ENCODE assay signal across 14 cellular contexts in the genomic region with DNA sequence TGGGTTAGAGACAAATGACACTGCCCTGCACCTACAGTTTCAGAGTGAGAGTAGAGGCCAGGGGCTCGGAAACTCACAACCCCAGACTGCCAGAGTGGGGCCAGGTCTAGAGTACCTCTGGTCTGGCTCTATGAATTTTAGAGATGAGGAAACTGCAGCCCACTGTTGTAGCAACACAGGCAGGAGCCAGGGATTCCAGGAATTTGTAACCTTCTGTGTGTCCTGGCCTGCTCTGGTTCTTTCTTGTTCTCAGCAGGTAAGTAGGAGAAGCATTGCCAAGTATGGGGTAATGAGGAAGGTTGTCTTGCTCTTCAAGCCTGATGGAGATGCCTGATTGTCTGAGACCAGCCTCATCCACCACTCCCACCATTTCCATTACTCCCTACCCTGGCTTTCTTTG.
DNase-seq lines count a peak whose midpoint lies in the region; ATAC-seq and TF ChIP-seq lines count a peak whose summit lies in the region.
"Had no signal": no experiment of that assay in that cellular context is flagged by ENCODE, and none has a peak within 500 bp of the region (broad histone marks: within the 10 kb centered on the region; RNA-seq: fewer than 3 reads in every experiment).

No MANE protein-coding gene starts in this region.

- H3K9me2 ChIP-seq in Loucy (replicated peaks; ENCODE audit: low read depth, low read length) = no peaks in the 10 kb centered on the region

- H3K79me2 ChIP-seq in Loucy (ENCODE audit: insufficient read depth, low read length) = 0 out of 2 replicates have a peak, but pooled peaks cover under 1% of the 10 kb centered on the region

- H3K4me3 Mint-ChIP-seq in endodermal cell = no peak overlapping the region
- H3K4me3 Mint-ChIP-seq: CD8-positive, alpha-beta memory T cell had no signal

- TF ChIP-seq POLR2A in spleen (IDR thresholded peaks at IDR 0.05) (no peak), vagina (IDR thresholded peaks at IDR 0.05) (no peak)

- H2AFZ ChIP-seq in Loucy (ENCODE audit: low read length) = peak overlapping the region; percentile 56; the same call in 1 of the 2 replicates

- H3K4me2 ChIP-seq in Loucy (ENCODE audit: low read depth, low read length, poor library complexity, severe bottlenecking) = no peak overlapping the region
- H3K4me2 ChIP-seq: BLaER1 had no signal

- intact Hi-C loops in spleen (cut with DNase I; ENCODE audit: low total_unique reads) (no loop called here), vagina (cut with DNase I) (no loop called here)

- no peak overlapping the region for H3K27ac Mint-ChIP-seq in endodermal cell
- H3K27ac Mint-ChIP-seq: CD8-positive, alpha-beta memory T cell had no signal

- no peaks in the 10 kb centered on the region for H3K9me3 Mint-ChIP-seq in endodermal cell
- H3K9me3 Mint-ChIP-seq: CD8-positive, alpha-beta memory T cell had no signal

- H3K36me3 ChIP-seq in Loucy (ENCODE audit: insufficient read depth, low read length) (no peaks in the 10 kb centered on the region), endodermal cell (ENCODE audit: control insufficient read depth, insufficient read depth, low read length) (no peaks in the 10 kb centered on the region), spleen (no peaks in the 10 kb centered on the region), vagina (no peaks in the 10 kb centered on the region)
- H3K36me3 ChIP-seq: BLaER1 had no signal

- no peaks in the 10 kb centered on the region for H3K27me3 Mint-ChIP-seq in endodermal cell (ENCODE audit: insufficient read depth)

- no peak overlapping the region for H3K4me3 ChIP-seq in Loucy (ENCODE audit: low read length, poor library complexity, severe bottlenecking)
- H3K4me3 ChIP-seq in endodermal cell (ENCODE audit: low read length) = no peak overlapping the region
- no peak overlapping the region for H3K4me3 ChIP-seq in spleen
- no peak overlapping the region for H3K4me3 ChIP-seq in vagina
- H3K4me3 ChIP-seq: BLaER1, GM12878 had no signal

- H3K9me3 ChIP-seq in Loucy (ENCODE audit: insufficient read depth, low read depth, low read length) (no peaks in the 10 kb centered on the region), endodermal cell (ENCODE audit: control insufficient read depth, low read length) (no peaks in the 10 kb centered on the region), spleen (no peaks in the 10 kb centered on the region), vagina (no peaks in the 10 kb centered on the region)
- H3K9me3 ChIP-seq: BLaER1, Caco-2 had no signal

- no peaks in the 10 kb centered on the region for H4K20me1 ChIP-seq in Loucy (ENCODE audit: insufficient read depth, low read length, poor library complexity, severe bottlenecking)
- H4K20me1 ChIP-seq: BLaER1 had no signal

- H3K9ac ChIP-seq in Loucy (ENCODE audit: low read depth, low read length, poor library complexity, severe bottlenecking) = no peak overlapping the region
- no peak overlapping the region for H3K9ac ChIP-seq in endodermal cell (ENCODE audit: extremely low read depth, low read length, poor library complexity, severe bottlenecking)
- H3K9ac ChIP-seq: BLaER1 had no signal

- WGBS in endodermal cell (ENCODE audit: insufficient coverage in 1 of 2, insufficient read length in 1 of 2), 2 experiments = 83 to 90% methylated on average over 1 of the region's 1 CpG
- WGBS in spleen, 5 donors = 88 to 100% (median 91%) methylated on average over 1 of the region's 1 CpG

- no peaks in the 10 kb centered on the region for H3K27me3 ChIP-seq in Loucy (ENCODE audit: insufficient read depth, low read length, poor library complexity, severe bottlenecking)
- H3K27me3 ChIP-seq in endodermal cell (ENCODE audit: control insufficient read depth, insufficient read depth, low read length, poor library complexity, severe bottlenecking) = no peaks in the 10 kb centered on the region
- H3K27me3 ChIP-seq in spleen (replicated peaks in 1 of 7) = peaks cover 0 to 4% (median 0%) of the 10 kb centered on the region in 7 donors
- H3K27me3 ChIP-seq in vagina = no peaks in the 10 kb centered on the region
- H3K27me3 ChIP-seq: BLaER1 had no signal

- no peak for ATAC-seq in HG02763 (IDR thresholded peaks at IDR 0.05; ENCODE audit: unreplicated experiment)
- no peak for ATAC-seq in HG02885 (IDR thresholded peaks at IDR 0.05; ENCODE audit: poor library complexity, unreplicated experiment)
- ATAC-seq: GM12878 had no signal

- H3K27ac ChIP-seq in endodermal cell (ENCODE audit: low read depth, low read length) (no peak overlapping the region), spleen (no peak overlapping the region), vagina (no peak overlapping the region)
- H3K27ac ChIP-seq: 22Rv1, BLaER1 had no signal

- H3K36me3 Mint-ChIP-seq in endodermal cell (ENCODE audit: low read depth) = no peaks in the 10 kb centered on the region
- H3K36me3 Mint-ChIP-seq: CD8-positive, alpha-beta memory T cell had no signal

- TF ChIP-seq CTCF in Loucy (conservative IDR thresholded peaks at IDR 0.05; ENCODE audit: low read length) (no peak), endodermal cell (conservative IDR thresholded peaks at IDR 0.05) (no peak), spleen (IDR thresholded peaks at IDR 0.05 in 8 of 11, conservative IDR thresholded peaks at IDR 0.05 in 3 of 11) (no peak), vagina (IDR thresholded peaks at IDR 0.05) (no peak)

- DNase-seq in NCI-H1436 (lab: John Stamatoyannopoulos, UW) (peak; percentile 12), NCI-H1436 treated with DMSO at 0.1 percent for 48 hours (lab: John Stamatoyannopoulos, UW) (no peak), endodermal cell (peak; percentile 50), spleen (peak; percentile 12), vagina (ENCODE audit: extremely low spot score in 2 of 2) (no peak)
- DNase-seq: Caco-2; CD8-positive, alpha-beta memory T cell; H7 had no signal

- H3F3A ChIP-seq in Loucy (ENCODE audit: low read depth) = no peaks in the 10 kb centered on the region

- H3K4me1 Mint-ChIP-seq in endodermal cell = peaks cover 25% of the 10 kb centered on the region

- H3K4me1 ChIP-seq in Loucy (ENCODE audit: insufficient read depth, low read length, poor library complexity, severe bottlenecking) (peaks cover 6% of the 10 kb centered on the region), endodermal cell (ENCODE audit: control insufficient read depth, insufficient read depth, low read length) (no peaks in the 10 kb centered on the region), spleen (peaks cover 0 to under 1% (median 0%) of the 10 kb centered on the region in 6 donors), vagina (no peaks in the 10 kb centered on the region)

Comparison
In these comparisons a context has a peak if more than half of its experiments do, and no peak if none do; other contexts are left out.
1. DNase-seq: peak in NCI-H1436 (single experiment), endodermal cell (single experiment) and spleen (single experiment); none in NCI-H1436 treated with DMSO at 0.1 percent for 48 hours (single experiment) and vagina (0 of 2).